Comparison of ENCODE assay signal across 8 cellular contexts in genomic region chr15:29805043-29805707, GRCh38. TPM values are rescaled to one million over a fixed set of nuclear protein-coding genes. Genes with fewer than 3 reads are reported as not detected.
DNase-seq lines count a peak whose midpoint lies in the region; ATAC-seq, FAIRE-seq and TF ChIP-seq lines count a peak whose summit lies in the region.

No MANE protein-coding gene starts in this region.

- no peak overlapping the region for H4K5ac ChIP-seq in IMR-90 (ENCODE audit: low read depth, low read length)

- no peak overlapping the region for H3K9ac ChIP-seq in IMR-90 (ENCODE audit: low read depth, low read length)
- no peak overlapping the region for H3K9ac ChIP-seq in keratinocyte (ENCODE audit: control insufficient read depth, extremely low read depth, insufficient read depth, low read length)
- no peak overlapping the region for H3K9ac ChIP-seq in skeletal muscle satellite cell (ENCODE audit: low read depth, low read length)

- no peak overlapping the region for H3K4ac ChIP-seq in IMR-90 (ENCODE audit: low read depth, low read length)

- no peaks in the 10 kb centered on the region for H3K36me3 Mint-ChIP-seq in chondrocyte (ENCODE audit: low read depth)

- in situ Hi-C loops in IMR-90 (cut with MboI; ENCODE audit: low sequenced_read_pairs) = no loop called here

- H3K27ac Mint-ChIP-seq in chondrocyte (ENCODE audit: unreplicated experiment) = peak overlapping the region; percentile 33

- peaks cover 19 to 70% of the 10 kb centered on the region in 2 experiments for H3K79me1 ChIP-seq in IMR-90 (ENCODE audit: low read depth in 1 of 2, low read length in 2 of 2)

- POLR2A ChIA-PET in IMR-90 (lab: Charles Lee; ENCODE audit: unreplicated experiment) = no interaction called here

- H2BK5ac ChIP-seq in IMR-90 (ENCODE audit: low read depth, low read length, poor library complexity, severe bottlenecking) = no peak overlapping the region

- H2AK9ac ChIP-seq in IMR-90 (replicated peaks; ENCODE audit: low read depth, low read length, poor library complexity) = no peak overlapping the region

- peak; percentile 85 for FAIRE-seq in keratinocyte (lab: Jason Lieb, UNC)

- H2BK15ac ChIP-seq in IMR-90 (ENCODE audit: low read depth, low read length) = no peak overlapping the region

- no peak overlapping the region for H3K56ac ChIP-seq in IMR-90 (ENCODE audit: extremely low read depth, insufficient read depth, low read length)

- H4K8ac ChIP-seq in IMR-90 (ENCODE audit: low read depth in 2 of 2, low read length in 2 of 2) = no peak overlapping the region; a peak in 1 of 4 replicates

- H3K27me3 ChIP-seq in IMR-90 (ENCODE audit: control insufficient read depth, insufficient read depth, low read length) (no peaks in the 10 kb centered on the region), keratinocyte (ENCODE audit: control insufficient read depth, extremely low read depth, insufficient read depth, low read length) (no peaks in the 10 kb centered on the region), skeletal muscle satellite cell (ENCODE audit: control insufficient read depth, insufficient read depth, low read length) (no peaks in the 10 kb centered on the region)

- H3K4me3 ChIP-seq in IMR-90 (ENCODE audit: insufficient read depth, low read depth, low read length) (no peak overlapping the region), keratinocyte (ENCODE audit: control insufficient read depth in 2 of 3, extremely low read depth in 1 of 3, insufficient read depth in 2 of 3, low read depth in 1 of 3, low read length in 3 of 3) (no peak overlapping the region), skeletal muscle satellite cell (ENCODE audit: low read length) (no peak overlapping the region)

- no peak overlapping the region for H3K14ac ChIP-seq in IMR-90 (replicated peaks; ENCODE audit: low read depth, low read length)

- TF ChIP-seq RAD21 in IMR-90 (IDR thresholded peaks at IDR 0.05; ENCODE audit: low read length) = no peak

- intact Hi-C loops in IMR-90 (cut with micrococcal nuclease) = loop anchor here (2.0 to 5.0 kb wide), 2 partner anchors 14 to 38 kb away; no protein-coding TSS in a partner anchor

- no peaks in the 10 kb centered on the region for H3K27me3 Mint-ChIP-seq in chondrocyte (ENCODE audit: low read depth)

- no peak for TF ChIP-seq CTCF in IMR-90 (conservative IDR thresholded peaks at IDR 0.05; ENCODE audit: low read depth, low read length)
- no peak for TF ChIP-seq CTCF in chondrocyte (IDR thresholded peaks at IDR 0.05)
- TF ChIP-seq CTCF in keratinocyte (optimal IDR thresholded peaks at IDR 0.05 in 1 of 3, IDR thresholded peaks at IDR 0.05 in 1 of 3, conservative IDR thresholded peaks at IDR 0.05 in 1 of 3; ENCODE audit: extremely low read depth in 1 of 3, insufficient read depth in 2 of 3, low read length in 3 of 3) = no peak

- no peak overlapping the region for H2BK120ac ChIP-seq in IMR-90 (ENCODE audit: low read depth, low read length)

- H3K4me1 ChIP-seq in IMR-90 (ENCODE audit: control insufficient read depth, insufficient read depth, low read length) (peaks cover 8% of the 10 kb centered on the region; the same call in 1 of the 2 replicates), keratinocyte (ENCODE audit: control insufficient read depth, extremely low read depth, insufficient read depth, low read length) (peaks cover 11% of the 10 kb centered on the region), skeletal muscle satellite cell (ENCODE audit: control insufficient read depth, insufficient read depth, low read length) (peaks cover 16% of the 10 kb centered on the region)

- H4K20me1 ChIP-seq in IMR-90 (ENCODE audit: insufficient read depth, low read length) (peaks cover 77% of the 10 kb centered on the region), keratinocyte (ENCODE audit: control insufficient read depth, extremely low read depth, insufficient read depth, low read length) (peaks cover 20% of the 10 kb centered on the region)

- H3K23ac ChIP-seq in IMR-90 (ENCODE audit: low read depth, low read length) = peak overlapping the region; percentile 7; the same call in 1 of the 2 replicates

- WGBS in IMR-90 (ENCODE audit: extremely low coverage in 2 of 2, insufficient read length in 1 of 2), 2 experiments = no CpG with 5 or more reads among the region's 1 CpG

- H3K9me1 ChIP-seq in IMR-90 (ENCODE audit: insufficient read depth, low read length) = peaks cover 9% of the 10 kb centered on the region
- H3K9me1 ChIP-seq in keratinocyte (ENCODE audit: control insufficient read depth, extremely low read depth, insufficient read depth, low read length) = peaks cover 3% of the 10 kb centered on the region

- dilution Hi-C loops in IMR-90 (cut with HindIII; ENCODE audit: low sequenced_read_pairs, unreplicated experiment) (no loop called here), keratinocyte (cut with MboI; ENCODE audit: extremely low pct_ligation_motif_present, low sequenced_read_pairs) (no loop called here)

- BruUV-seq in IMR-90 (replicated peaks; lab: Mats Ljungman, UMichigan) = no TSS peak

- peaks cover 95% of the 10 kb centered on the region for H3K79me2 ChIP-seq in keratinocyte (ENCODE audit: control insufficient read depth, insufficient read depth, low read length)

- H3K4me2 ChIP-seq in IMR-90 (ENCODE audit: low read depth, low read length) (peak overlapping the region; percentile 49), keratinocyte (ENCODE audit: control insufficient read depth, extremely low read depth, insufficient read depth, low read depth, low read length) (no peak overlapping the region), skeletal muscle satellite cell (ENCODE audit: low read length) (peak overlapping the region; percentile 59)

- H3K27ac ChIP-seq in IMR-90 (ENCODE audit: insufficient read depth, low read length) (no peak overlapping the region), keratinocyte (ENCODE audit: control insufficient read depth, insufficient read depth, low read length) (no peak overlapping the region)

- H3K4me3 Mint-ChIP-seq in chondrocyte (ENCODE audit: unreplicated experiment) = no peak overlapping the region

- CTCF ChIA-PET in IMR-90 (lab: Yijun Ruan, JAX) = interaction anchor here (0.5 to 2.0 kb wide), 2 partner anchors 120 to 123 kb away, joined by 3 to 8 read pairs; no protein-coding TSS in a partner anchor

- no peak overlapping the region for H3K18ac ChIP-seq in IMR-90 (ENCODE audit: low read depth, low read length)

- DNase-seq in IMR-90 (peak; percentile 87), chondrocyte (ENCODE audit: low spot score) (no peak), keratinocyte (ENCODE audit: low read depth, low spot score) (no peak), LoVo (ENCODE audit: low spot score) (no peak)

- no peaks in the 10 kb centered on the region for H3K9me3 Mint-ChIP-seq in chondrocyte (ENCODE audit: low read depth)

- H3K9me3 ChIP-seq in IMR-90 (ENCODE audit: control insufficient read depth, insufficient read depth, low read length) (no peaks in the 10 kb centered on the region), keratinocyte (ENCODE audit: control insufficient read depth, low read depth, low read length) (no peaks in the 10 kb centered on the region), skeletal muscle satellite cell (replicated peaks; ENCODE audit: low read length) (no peaks in the 10 kb centered on the region)

- no peak overlapping the region for H4K91ac ChIP-seq in IMR-90 (ENCODE audit: insufficient read depth, low read depth, low read length)

- H2AFZ ChIP-seq in IMR-90 (replicated peaks; ENCODE audit: low read length, poor library complexity) (no peak overlapping the region), keratinocyte (ENCODE audit: control insufficient read depth, low read length) (no peak overlapping the region)

- no peak for TF ChIP-seq POLR2A in IMR-90 (IDR thresholded peaks at IDR 0.05; ENCODE audit: low read depth, low read length)

- H3K36me3 ChIP-seq in IMR-90 (ENCODE audit: control insufficient read depth, insufficient read depth, low read length) (no peaks in the 10 kb centered on the region), keratinocyte (ENCODE audit: control insufficient read depth in 2 of 2, extremely low read depth in 1 of 2, insufficient read depth in 2 of 2, low read length in 2 of 2) (no peaks in the 10 kb centered on the region), skeletal muscle satellite cell (ENCODE audit: insufficient read depth, low read length) (no peaks in the 10 kb centered on the region)

- peak; percentile 67 for ATAC-seq in IMR-90 (ENCODE audit: low read depth)
- no peak for ATAC-seq in GM19035 (IDR thresholded peaks at IDR 0.05; ENCODE audit: unreplicated experiment)
- ATAC-seq in GM18519 (IDR thresholded peaks at IDR 0.05; ENCODE audit: low FRiP score, unreplicated experiment) = no peak
- no peak for ATAC-seq in HG03280 (IDR thresholded peaks at IDR 0.05; ENCODE audit: unreplicated experiment)

- no peak overlapping the region for H2AK5ac ChIP-seq in IMR-90 (ENCODE audit: low read depth, low read length)

- H3K4me1 Mint-ChIP-seq in chondrocyte (ENCODE audit: low read depth) = peaks cover 62% of the 10 kb centered on the region

- H2BK20ac ChIP-seq in IMR-90 (ENCODE audit: low read depth, low read length) = no peak overlapping the region

TF ChIP-seq in IMR-90, 13 proteins besides CTCF, POLR2A, EP300 and RAD21 (continues in another document):
- TF ChIP-seq NFE2L2 (IDR thresholded peaks at IDR 0.05; ENCODE audit: low read depth, low read length) (no peak), RFX5 (IDR thresholded peaks at IDR 0.05; ENCODE audit: low read depth, low read length) (no peak), CEBPB (IDR thresholded peaks at IDR 0.05; ENCODE audit: low read depth, low read length) (peak; percentile 93), FOS (IDR thresholded peaks at IDR 0.05; ENCODE audit: low read depth, low read length) (no peak)

RNA-seq across cellular contexts. Expression of gene TJP1, which starts 17.1 kb away (rescaled TPM):
- 43.4 and 61.7 TPM in 2 replicates for total RNA-seq in IMR-90 (2012; rRNA removed)
- 41.9 and 42.2 TPM in 2 replicates for polyA plus RNA-seq in IMR-90 (2012; rRNA removed)
- 13.8 and 15.5 TPM in 2 replicates for polyA plus RNA-seq in IMR-90 (2012; cell fraction: cytosol; rRNA removed)
- 15.4 and 56.9 TPM in 2 replicates for polyA plus RNA-seq in IMR-90 (2012; cell fraction: nucleus; rRNA removed; ENCODE audit: low replicate concordance)
- total RNA-seq in chondrocyte = 90.5 to 108 TPM (median 91.7 TPM) in 3 replicates
- 39.4 to 70.0 TPM (median 54.7 TPM) in 3 replicates for polyA plus RNA-seq in keratinocyte
- 115 TPM for polyA plus RNA-seq in keratinocyte (2011; ENCODE audit: low read depth)
- polyA plus RNA-seq in keratinocyte (2011; cell fraction: cytosol; rRNA removed) = 28.7 and 46.3 TPM in 2 replicates
- polyA plus RNA-seq in keratinocyte (2011; cell fraction: nucleus; rRNA removed) = 76.1 and 86.3 TPM in 2 replicates
- 49.3 and 56.8 TPM in 2 replicates for polyA plus RNA-seq in keratinocyte (2012; ENCODE audit: low replicate concordance)
- polyA minus RNA-seq in keratinocyte = 63.8 to 113 TPM (median 72.8 TPM) in 3 replicates
- polyA minus RNA-seq in keratinocyte (2011; cell fraction: cytosol; rRNA and poly(A)+ RNA removed) = 37.4 TPM
- 77.6 and 146 TPM in 2 replicates for polyA minus RNA-seq in keratinocyte (2011; cell fraction: nucleus; rRNA and poly(A)+ RNA removed)
- 36.0 and 50.0 TPM in 2 replicates for total RNA-seq in skeletal muscle satellite cell (2012; rRNA removed)
